In genomic region chr4:131430302-131430701, GRCh38 we compare ENCODE assay signal across 16 cellular contexts.
DNase-seq lines count a peak whose midpoint lies in the region; ATAC-seq and TF ChIP-seq lines count a peak whose summit lies in the region.
"Had no signal": no experiment of that assay in that cellular context is flagged by ENCODE, and none has a peak within 500 bp of the region (broad histone marks: within the 10 kb centered on the region; RNA-seq: fewer than 3 reads in every experiment).

No MANE protein-coding gene starts in this region.

- in situ Hi-C loops in brain microvascular endothelial cell (cut with HindIII; ENCODE audit: low pct_ligation_motif_present, low sequenced_read_pairs), result no loop called here

- no peak overlapping the region for H3K27ac ChIP-seq in brain microvascular endothelial cell
- H3K27ac ChIP-seq: BLaER1 treated with 17β-estradiol and CSF1 and Interleukin-3, amounts not matched to agents 10 nM and 100 nM; neutrophil had no signal

- ATAC-seq in activated CD4-positive, CD25-positive, alpha-beta regulatory T cell treated with anti-CD3 and anti-CD28 coated beads, Interleukin-2, amount 50 U/mL, for 24 hours, result no peak
- ATAC-seq in HG03354 (IDR thresholded peaks at IDR 0.05; ENCODE audit: poor library complexity, severe bottlenecking, unreplicated experiment), result no peak
- ATAC-seq: stimulated activated naive CD8-positive, alpha-beta T cell treated with anti-CD3 and anti-CD28 coated beads, Interleukin-15, Interleukin-2, amounts not matched to agents 100 U/mL and 50 U/mL, for 24 hours had no signal

- peak; percentile 62 for DNase-seq in DMS53 (lab: John Stamatoyannopoulos, UW)
- DNase-seq in GM20000 (ENCODE audit: low spot score), result no peak
- peak; percentile 32 for DNase-seq in NAMALWA (ENCODE audit: low spot score)
- DNase-seq in brain microvascular endothelial cell, result no peak
- DNase-seq in NCI-H2029 treated with DMSO at 0.1 percent for 48 hours (lab: John Stamatoyannopoulos, UW), result no peak
- DNase-seq in NCI-H2107 (lab: John Stamatoyannopoulos, UW), result no peak
- DNase-seq: activated CD8-positive, alpha-beta memory T cell treated with anti-CD3 and anti-CD28 coated beads for 24 hours; activated effector memory CD4-positive, alpha-beta T cell treated with anti-CD3 and anti-CD28 coated beads, Interleukin-2, amount 50 U/mL, for 16 hours; mesenchymal stem cell; NCI-H1417 treated with DMSO at 0.1 percent for 48 hours; SHP77; stimulated activated naive CD8-positive, alpha-beta T cell treated with anti-CD3 and anti-CD28 coated beads, Interleukin-15, Interleukin-2, amounts not matched to agents 100 U/mL and 50 U/mL, for 24 hours had no signal

- no peak overlapping the region for H3K4me3 ChIP-seq in brain microvascular endothelial cell (ENCODE audit: low read depth, low read length)
- H3K4me3 ChIP-seq: BLaER1 treated with 17β-estradiol and CSF1 and Interleukin-3, amounts not matched to agents 10 nM and 100 nM had no signal

- no peaks in the 10 kb centered on the region for H3K27me3 ChIP-seq in brain microvascular endothelial cell (replicated peaks)
- H3K27me3 ChIP-seq: neutrophil had no signal

- TF ChIP-seq CTCF in GM20000 (IDR thresholded peaks at IDR 0.05; ENCODE audit: extremely low read depth, missing control alignments) (peak; percentile 12), brain microvascular endothelial cell (IDR thresholded peaks at IDR 0.05; ENCODE audit: low read depth, low read length, missing control alignments) (peak; percentile 20)

- no peaks in the 10 kb centered on the region for H3K36me3 ChIP-seq in brain microvascular endothelial cell (replicated peaks)
- H3K36me3 ChIP-seq: BLaER1 treated with 17β-estradiol and CSF1 and Interleukin-3, amounts not matched to agents 10 nM and 100 nM; neutrophil had no signal

Comparison
In these comparisons a context has a peak if more than half of its experiments do, and no peak if none do; other contexts are left out.
1. DNase-seq: peak in DMS53 (single experiment) and NAMALWA (single experiment); none in GM20000 (single experiment), brain microvascular endothelial cell (single experiment), NCI-H2029 treated with DMSO at 0.1 percent for 48 hours (single experiment) and NCI-H2107 (single experiment).